In the genomic region with DNA sequence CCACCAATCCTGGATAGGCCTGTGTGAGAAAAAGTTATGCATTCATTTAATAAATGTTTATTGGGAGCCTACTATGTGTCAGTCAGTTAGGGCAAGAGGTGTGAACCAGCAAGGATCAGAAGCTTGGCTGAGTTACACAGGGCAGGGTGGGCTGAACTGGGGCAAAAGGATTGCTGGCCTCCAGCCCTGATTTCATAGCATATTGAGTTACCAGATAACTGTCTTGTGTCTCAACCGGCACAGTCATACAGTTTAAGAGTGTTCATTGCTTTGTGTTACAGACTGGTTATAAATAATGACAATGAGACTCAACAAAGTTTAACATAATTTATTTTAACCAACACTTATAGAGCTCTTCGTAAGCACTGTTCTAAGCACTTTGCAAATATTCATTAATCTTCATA, we compare ENCODE assay signal across 12 cellular contexts.
DNase-seq lines count a peak whose midpoint lies in the region; ATAC-seq and TF ChIP-seq lines count a peak whose summit lies in the region.
"Had no signal": no experiment of that assay in that cellular context is flagged by ENCODE, and none has a peak within 500 bp of the region (broad histone marks: within the 10 kb centered on the region; RNA-seq: fewer than 3 reads in every experiment).

No MANE protein-coding gene starts in this region.

- H3K4me1 ChIP-seq in RWPE2 (ENCODE audit: insufficient read depth, poor library complexity, severe bottlenecking) (peaks cover 42% of the 10 kb centered on the region), skeletal muscle satellite cell (ENCODE audit: control insufficient read depth, insufficient read depth, low read length) (peaks cover 41% of the 10 kb centered on the region)

- H3K4me2 ChIP-seq in skeletal muscle satellite cell (ENCODE audit: low read length), result peak overlapping the region; percentile 51
- H3K4me2 ChIP-seq: neural progenitor cell had no signal

- H3K27me3 ChIP-seq in RWPE2 (ENCODE audit: insufficient read depth, poor library complexity, severe bottlenecking) (no peaks in the 10 kb centered on the region), skeletal muscle satellite cell (ENCODE audit: control insufficient read depth, insufficient read depth, low read length) (peaks cover 24% of the 10 kb centered on the region)
- H3K27me3 ChIP-seq: neural progenitor cell, thyroid gland had no signal

- H3K9ac ChIP-seq in skeletal muscle satellite cell (ENCODE audit: low read depth, low read length), result peak overlapping the region; percentile 38
- H3K9ac ChIP-seq: neural progenitor cell had no signal

- H3K36me3 ChIP-seq in RWPE2 (ENCODE audit: low read depth), result no peaks in the 10 kb centered on the region
- H3K36me3 ChIP-seq in skeletal muscle satellite cell (ENCODE audit: insufficient read depth, low read length), result no peaks in the 10 kb centered on the region
- H3K36me3 ChIP-seq: neural progenitor cell, thyroid gland had no signal

- no peaks in the 10 kb centered on the region for H3K9me3 ChIP-seq in RWPE2 (ENCODE audit: severe bottlenecking)
- no peaks in the 10 kb centered on the region for H3K9me3 ChIP-seq in skeletal muscle satellite cell (replicated peaks; ENCODE audit: low read length)
- H3K9me3 ChIP-seq: thyroid gland had no signal

- ATAC-seq in RWPE2 (ENCODE audit: low read depth) (peak; percentile 78), left lobe of liver (no peak), GM21737 (IDR thresholded peaks at IDR 0.05; ENCODE audit: unreplicated experiment) (no peak), HG03025 (IDR thresholded peaks at IDR 0.05; ENCODE audit: low FRiP score, unreplicated experiment) (no peak)

- TF ChIP-seq CTCF in RWPE2 (IDR thresholded peaks at IDR 0.05; ENCODE audit: poor library complexity, severe bottlenecking), result no peak
- TF ChIP-seq CTCF in fibroblast of pulmonary artery (IDR thresholded peaks at IDR 0.05; ENCODE audit: low read length, missing control alignments), result no peak

- H3K4me3 ChIP-seq in RWPE2 (ENCODE audit: severe bottlenecking) (no peak overlapping the region), fibroblast of pulmonary artery (replicated peaks; ENCODE audit: low read depth, low read length) (no peak overlapping the region), skeletal muscle satellite cell (ENCODE audit: low read length) (no peak overlapping the region)
- H3K4me3 ChIP-seq: neural progenitor cell, thyroid gland had no signal

- peak; percentile 70 for DNase-seq in HCEC 1CT
- peak; percentile 68 for DNase-seq in RWPE2 (ENCODE audit: low spot score)
- peak; percentile 78 for DNase-seq in fibroblast of pulmonary artery (ENCODE audit: low read depth)
- no peak for DNase-seq in left lobe of liver (ENCODE audit: low spot score)
- DNase-seq in activated gamma-delta T cell (lab: John Stamatoyannopoulos, UW), result no peak
- DNase-seq: NCI-H524 treated with DMSO at 0.1 percent for 48 hours; stimulated activated CD4-positive, alpha-beta T cell treated with anti-CD3 and anti-CD28 coated beads, Interleukin-4, amount 100 ng/mL, for 4 hours had no signal

- peak overlapping the region; percentile 86 for H3K27ac ChIP-seq in RWPE2 (ENCODE audit: poor library complexity, severe bottlenecking)
- H3K27ac ChIP-seq: neural progenitor cell, thyroid gland had no signal

Comparison
In these comparisons a context has a peak if more than half of its experiments do, and no peak if none do; other contexts are left out.
1. DNase-seq: peak in HCEC 1CT (single experiment), RWPE2 (single experiment) and fibroblast of pulmonary artery (single experiment); none in left lobe of liver (single experiment) and activated gamma-delta T cell (single experiment).